Comparison of ENCODE assay signal across 12 cellular contexts in the genomic region with DNA sequence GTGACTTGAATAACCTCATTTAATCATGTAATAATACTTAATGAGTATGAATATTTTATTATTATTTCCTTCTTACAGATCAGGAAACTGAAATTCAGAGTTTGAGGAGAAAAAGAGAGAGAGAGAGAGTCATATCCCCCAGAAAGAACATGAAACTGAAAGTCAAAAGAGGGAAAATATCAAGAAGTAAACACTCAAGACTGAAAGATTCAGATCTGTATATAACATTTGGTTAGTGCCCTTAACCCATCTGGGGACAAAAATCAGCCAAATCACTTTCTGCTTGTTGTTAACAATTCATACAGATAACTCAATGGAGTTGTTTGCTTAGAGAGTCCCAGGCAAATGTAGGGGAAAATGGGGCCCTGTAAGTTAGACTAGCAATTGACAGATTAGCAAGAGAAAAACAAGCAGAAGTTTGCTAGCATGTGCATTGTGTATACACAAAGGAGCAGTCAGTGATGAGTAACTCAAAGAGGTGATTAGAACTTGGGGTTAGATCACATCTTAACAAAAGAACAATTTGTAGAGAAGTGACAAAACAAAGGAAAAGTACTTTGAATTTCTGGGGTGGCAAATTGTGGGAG. TPM values are rescaled to one million over a fixed set of nuclear protein-coding genes. Genes with fewer than 3 reads are reported as not detected.
DNase-seq lines count a peak whose midpoint lies in the region; ATAC-seq and TF ChIP-seq lines count a peak whose summit lies in the region.
"Had no signal": no experiment of that assay in that cellular context is flagged by ENCODE, and none has a peak within 500 bp of the region (broad histone marks: within the 10 kb centered on the region; RNA-seq: fewer than 3 reads in every experiment).

No MANE protein-coding gene starts in this region.

- DNase-seq in T-helper 2 cell treated with Interferon-gamma antibody and Interleukin-4, amounts not matched to agents 5 μg/mL and 100 μg/mL, for 36 hours (ENCODE audit: low spot score): no peak
- DNase-seq in SW480 (ENCODE audit: low spot score) (no peak), epidermal melanocyte (ENCODE audit: insufficient read length, low spot score) (no peak), NCI-H1105 treated with DMSO at 0.1 percent for 48 hours (lab: John Stamatoyannopoulos, UW) (no peak), lower leg skin (ENCODE audit: low spot score in 2 of 2) (no peak)
- DNase-seq: aorta; GF-D8; naive thymus-derived CD8-positive, alpha-beta T cell; stimulated activated naive CD4-positive, alpha-beta T cell treated with Interleukin-2 at 50 U/mL for 16 hours had no signal

- TF ChIP-seq CTCF in lower leg skin (IDR thresholded peaks at IDR 0.05): no peak

- no peak overlapping the region for H3K4me3 Mint-ChIP-seq in T-helper 2 cell treated with Interferon-gamma antibody and Interleukin-4, amounts not matched to agents 5 μg/mL and 100 μg/mL, for 36 hours
- H3K4me3 Mint-ChIP-seq: naive thymus-derived CD8-positive, alpha-beta T cell had no signal

- ATAC-seq in GM18498 (IDR thresholded peaks at IDR 0.05; ENCODE audit: unreplicated experiment) (peak; percentile 78), GM19455 (IDR thresholded peaks at IDR 0.05; ENCODE audit: unreplicated experiment) (peak; percentile 66), HG03025 (IDR thresholded peaks at IDR 0.05; ENCODE audit: low FRiP score, unreplicated experiment) (peak; percentile 64)
- ATAC-seq: naive thymus-derived CD8-positive, alpha-beta T cell had no signal

- H3K9me3 Mint-ChIP-seq in T-helper 2 cell treated with Interferon-gamma antibody and Interleukin-4, amounts not matched to agents 5 μg/mL and 100 μg/mL, for 36 hours: no peaks in the 10 kb centered on the region

- peaks cover 6% of the 10 kb centered on the region for H3K4me1 Mint-ChIP-seq in T-helper 2 cell treated with Interferon-gamma antibody and Interleukin-4, amounts not matched to agents 5 μg/mL and 100 μg/mL, for 36 hours (ENCODE audit: low read depth)
- H3K4me1 Mint-ChIP-seq: naive thymus-derived CD8-positive, alpha-beta T cell had no signal

- H3K27ac Mint-ChIP-seq in T-helper 2 cell treated with Interferon-gamma antibody and Interleukin-4, amounts not matched to agents 5 μg/mL and 100 μg/mL, for 36 hours: peak overlapping the region; percentile 37
- H3K27ac Mint-ChIP-seq: naive thymus-derived CD8-positive, alpha-beta T cell had no signal

- H3K27me3 Mint-ChIP-seq in T-helper 2 cell treated with Interferon-gamma antibody and Interleukin-4, amounts not matched to agents 5 μg/mL and 100 μg/mL, for 36 hours (ENCODE audit: low read depth): peaks cover 2% of the 10 kb centered on the region

- H3K36me3 Mint-ChIP-seq in T-helper 2 cell treated with Interferon-gamma antibody and Interleukin-4, amounts not matched to agents 5 μg/mL and 100 μg/mL, for 36 hours (ENCODE audit: low read depth): no peaks in the 10 kb centered on the region
- H3K36me3 Mint-ChIP-seq: naive thymus-derived CD8-positive, alpha-beta T cell had no signal

- no peak overlapping the region for H3K4me3 ChIP-seq in lower leg skin (ENCODE audit: low read depth, poor library complexity, severe bottlenecking)

- intact Hi-C loops in lower leg skin (cut with DNase I; ENCODE audit: low total_unique reads): no loop called here

- no peak for TF ChIP-seq POLR2A in lower leg skin (IDR thresholded peaks at IDR 0.05)

RNA-seq across cellular contexts. Expression of a gene that starts 25.9 kb away (rescaled TPM):
- total RNA-seq in lower leg skin: 1 to 10 TPM in 1 of 4 donors, not detected in 3; 2.7 TPM
- total RNA-seq: aorta; naive thymus-derived CD8-positive, alpha-beta T cell had no signal
